Comparison of ENCODE assay signal across 1 cellular context in the genomic region with DNA sequence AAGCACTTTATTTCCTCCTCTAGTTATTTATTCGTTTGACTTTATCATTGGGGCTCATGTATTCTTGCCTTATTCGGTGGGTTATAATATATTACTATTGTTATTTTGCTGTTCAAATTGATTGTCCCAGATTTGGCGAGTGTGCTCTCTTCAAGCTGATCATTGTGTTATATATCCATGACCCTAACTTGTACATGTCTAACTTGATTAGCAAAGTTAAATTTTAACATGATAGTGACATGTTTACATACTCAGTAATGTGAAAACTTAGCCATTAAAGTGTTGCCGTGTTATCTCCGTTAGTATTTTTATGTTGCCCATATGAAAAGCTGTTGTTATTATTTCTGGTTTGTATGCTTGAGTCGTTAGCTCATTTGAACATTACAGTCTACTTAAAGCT.
TF ChIP-seq lines count a peak whose summit lies in the region.

No MANE protein-coding gene starts in this region.

TF ChIP-seq in HEK293, 187 proteins besides CTCF, POLR2A, EP300 and RAD21 (continued from another document):
- no peak for TF ChIP-seq PATZ1 (tag by site-specific recombination; IDR thresholded peaks at IDR 0.05)
- TF ChIP-seq GLIS2 (tag by site-specific recombination; IDR thresholded peaks at IDR 0.05) = no peak
- no peak for TF ChIP-seq BCL11B (tag by site-specific recombination; IDR thresholded peaks at IDR 0.05; ENCODE audit: low read depth)
